In genomic region chr3:9828801-9829755, GRCh38 we compare ENCODE assay signal across 1 cellular context.
TF ChIP-seq lines count a peak whose summit lies in the region.

No MANE protein-coding gene starts in this region.

TF ChIP-seq in HepG2, 621 proteins besides CTCF, POLR2A, EP300 and RAD21:
- TF ChIP-seq ZNF629 (CRISPR knock-in tag; conservative IDR thresholded peaks at IDR 0.05) = peak; percentile 86
- TF ChIP-seq ARNT2 (CRISPR knock-in tag; IDR thresholded peaks at IDR 0.05; ENCODE audit: low read depth) = no peak
